ENCODE assay signal across 1 cellular context in the genomic region with DNA sequence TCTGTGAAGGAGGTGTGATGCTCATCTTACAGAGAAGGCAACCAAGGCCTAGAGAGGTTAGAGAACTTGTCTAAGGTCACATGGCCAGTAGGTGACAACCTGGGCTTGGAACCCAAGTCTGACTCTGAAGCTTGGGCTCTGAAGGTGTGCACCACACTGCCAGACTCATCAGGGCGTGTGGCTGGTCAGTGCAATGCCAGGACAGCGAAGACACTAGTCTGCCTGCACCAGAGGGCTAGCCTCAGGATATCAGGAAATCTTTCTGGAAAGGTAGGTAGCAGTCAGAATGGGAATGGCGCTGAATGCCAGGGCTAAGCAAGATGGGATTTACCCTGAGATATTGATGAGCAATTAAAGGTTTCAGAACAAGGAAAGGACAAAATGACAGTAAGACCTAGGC.
TF ChIP-seq lines count a peak whose summit lies in the region.

No MANE protein-coding gene starts in this region.

TF ChIP-seq in IMR-90, 13 proteins besides CTCF, POLR2A, EP300 and RAD21 (continued from another document):
- TF ChIP-seq, protein P1, sequence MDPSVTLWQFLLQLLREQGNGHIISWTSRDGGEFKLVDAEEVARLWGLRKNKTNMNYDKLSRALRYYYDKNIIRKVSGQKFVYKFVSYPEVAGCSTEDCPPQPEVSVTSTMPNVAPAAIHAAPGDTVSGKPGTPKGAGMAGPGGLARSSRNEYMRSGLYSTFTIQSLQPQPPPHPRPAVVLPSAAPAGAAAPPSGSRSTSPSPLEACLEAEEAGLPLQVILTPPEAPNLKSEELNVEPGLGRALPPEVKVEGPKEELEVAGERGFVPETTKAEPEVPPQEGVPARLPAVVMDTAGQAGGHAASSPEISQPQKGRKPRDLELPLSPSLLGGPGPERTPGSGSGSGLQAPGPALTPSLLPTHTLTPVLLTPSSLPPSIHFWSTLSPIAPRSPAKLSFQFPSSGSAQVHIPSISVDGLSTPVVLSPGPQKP (IDR thresholded peaks at IDR 0.05; ENCODE audit: borderline replicate concordance, low read depth, low read length) = no peak
- TF ChIP-seq MAFK (IDR thresholded peaks at IDR 0.05; ENCODE audit: low read depth, low read length) (no peak), FOS (IDR thresholded peaks at IDR 0.05; ENCODE audit: low read depth, low read length) (no peak), MAZ (IDR thresholded peaks at IDR 0.05; ENCODE audit: borderline replicate concordance, low read depth, low read length) (no peak), RCOR1 (IDR thresholded peaks at IDR 0.05; ENCODE audit: insufficient replicate concordance, low read length) (no peak)
